ENCODE assay signal across 27 cellular contexts in genomic region chr22:43697894-43698293, GRCh38.
"Had no signal": no experiment of that assay in that cellular context is flagged by ENCODE, and none has a peak within 500 bp of the region (broad histone marks: within the 10 kb centered on the region; RNA-seq: fewer than 3 reads in every experiment).

No MANE protein-coding gene starts in this region.

- H3K4me3 ChIP-seq: ascending aorta, breast epithelium, cardiac muscle cell, colonic mucosa, esophagus squamous epithelium had no signal

- H3K36me3 ChIP-seq: ascending aorta, cardiac muscle cell, colonic mucosa, esophagus squamous epithelium had no signal

- H3K27ac ChIP-seq: ascending aorta, breast epithelium, cardiac muscle cell, colonic mucosa, epithelial cell of prostate, esophagus squamous epithelium had no signal

- DNase-seq: activated CD4-positive, alpha-beta memory T cell treated with anti-CD3 and anti-CD28 coated beads for 36 hours; activated CD4-positive, alpha-beta T cell treated with anti-CD3 and anti-CD28 coated beads for 36 hours; activated CD4-positive, alpha-beta T cell treated with anti-CD3 and anti-CD28 coated beads, Interleukin-2, amount 10 ng/mL, durations not matched to agents 24 days and 14 days; activated CD4-positive, CD25-positive, alpha-beta regulatory T cell; activated CD4-positive, CD25-positive, alpha-beta regulatory T cell treated with anti-CD3 and anti-CD28 coated beads, Interleukin-2, amount 50 U/mL, for 72 hours; activated CD8-positive, alpha-beta memory T cell treated with anti-CD3 and anti-CD28 coated beads, Interleukin-2, amount 10 ng/mL, durations not matched to agents 7 days and 5 days; activated CD8-positive, alpha-beta memory T cell treated with anti-CD3 and anti-CD28 coated beads, Interleukin-2, amount 50 U/mL, for 4 hours; activated CD8-positive, alpha-beta T cell treated with anti-CD3 and anti-CD28 coated beads, Interleukin-2, amount 10 ng/mL, durations not matched to agents 7 days and 5 days; activated effector memory CD4-positive, alpha-beta T cell treated with anti-CD3 and anti-CD28 coated beads, Interleukin-2, amount 50 U/mL, for 16 hours; activated naive CD4-positive, alpha-beta T cell treated with anti-CD3 and anti-CD28 coated beads for 36 hours; activated naive CD8-positive, alpha-beta T cell treated with anti-CD3 and anti-CD28 coated beads for 36 hours; activated naive CD8-positive, alpha-beta T cell treated with anti-CD3 and anti-CD28 coated beads, Interleukin-2, amount 50 U/mL, for 24 hours; activated T-cell treated with anti-CD3 and anti-CD28 coated beads, Interleukin-2, amount 50 U/mL, for 1 hour; activated T-cell treated with anti-CD3 and anti-CD28 coated beads, Interleukin-2, amount 50 U/mL, for 48 hours; central memory CD4-positive, alpha-beta T cell; cerebellar nuclear complex; colonic mucosa; effector CD8-positive, alpha-beta T cell; esophagus squamous epithelium; foreskin fibroblast; head of caudate nucleus; T-helper 17 cell; T1000 had no signal

- H3K9me3 ChIP-seq: colonic mucosa, esophagus squamous epithelium had no signal

- H3K27me3 ChIP-seq: ascending aorta, breast epithelium, cardiac muscle cell, colonic mucosa, esophagus squamous epithelium had no signal

- ATAC-seq: activated CD4-positive, alpha-beta T cell treated with anti-CD3 and anti-CD28 coated beads for 36 hours; activated CD8-positive, alpha-beta memory T cell treated with anti-CD3 and anti-CD28 coated beads, Interleukin-2, amount 10 ng/mL, durations not matched to agents 7 days and 5 days; activated CD8-positive, alpha-beta T cell treated with anti-CD3 and anti-CD28 coated beads, Interleukin-2, amount 10 ng/mL, durations not matched to agents 7 days and 5 days; activated naive CD8-positive, alpha-beta T cell treated with anti-CD3 and anti-CD28 coated beads, Interleukin-2, amount 50 U/mL, for 24 hours; T-helper 17 cell had no signal

- H3K4me1 ChIP-seq: ascending aorta, breast epithelium, colonic mucosa, esophagus squamous epithelium had no signal
